29 cellular contexts compared by ENCODE assay signal in the genomic region with DNA sequence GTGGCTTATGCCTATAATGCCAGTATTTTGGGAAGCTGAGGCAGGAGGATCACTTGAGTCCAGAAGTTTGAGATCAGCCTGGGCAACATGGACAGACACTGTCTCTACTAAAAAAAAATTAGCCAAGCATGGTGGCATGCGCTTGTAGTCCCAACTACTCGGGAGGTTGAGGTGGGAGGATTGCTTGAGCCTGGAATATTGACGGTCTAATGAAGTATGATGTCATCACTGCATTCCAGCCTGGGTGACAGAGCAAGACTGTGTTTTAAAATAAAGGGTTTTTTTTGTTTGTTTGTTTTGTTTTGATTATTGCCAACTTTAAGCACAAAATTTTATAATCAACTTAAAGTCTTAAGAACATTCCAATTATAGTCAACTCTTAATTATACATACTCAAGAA. TPM values are rescaled to one million over a fixed set of nuclear protein-coding genes. Genes with fewer than 3 reads are reported as not detected.
A peak's percentile ranks its signal among the peaks of the same experiment; 100 is the strongest.
DNase-seq lines count a peak whose midpoint lies in the region; ATAC-seq, FAIRE-seq and TF ChIP-seq lines count a peak whose summit lies in the region.
"Had no signal": no experiment of that assay in that cellular context is flagged by ENCODE, and none has a peak within 500 bp of the region (broad histone marks: within the 10 kb centered on the region; RNA-seq: fewer than 3 reads in every experiment).

No MANE protein-coding gene starts in this region.

- in situ Hi-C loops in HepG2 (cut with HindIII; ENCODE audit: extremely low pct_ligation_motif_present, low pct_unique_long_range_greater_than_20kb) = no loop called here

- TF ChIP-seq POLR2A in HepG2 (IDR thresholded peaks at IDR 0.05; ENCODE audit: insufficient read depth in 1 of 2, low read depth in 2 of 2, low read length in 2 of 2) = no peak
- no peak for TF ChIP-seq POLR2A in right lobe of liver (IDR thresholded peaks at IDR 0.05)
- no peak for TF ChIP-seq POLR2A in esophagus muscularis mucosa (IDR thresholded peaks at IDR 0.05; ENCODE audit: low read depth)

- 91% methylated on average over 3 of the region's 3 CpGs for WGBS in HepG2 (ENCODE audit: low lambda C conversion rate)
- WGBS in right lobe of liver (ENCODE audit: insufficient coverage, low coverage, low lambda C conversion rate, missing lambda C conversion rate) = 90% methylated on average over 3 of the region's 3 CpGs
- 89% methylated on average over 3 of the region's 3 CpGs for WGBS in esophagus muscularis mucosa

- no peaks in the 10 kb centered on the region for H3K27me3 ChIP-seq in HepG2 (ENCODE audit: control insufficient read depth in 1 of 2, insufficient read depth in 2 of 2, low read length in 2 of 2)
- no peaks in the 10 kb centered on the region for H3K27me3 ChIP-seq in right lobe of liver
- no peaks in the 10 kb centered on the region for H3K27me3 ChIP-seq in esophagus muscularis mucosa
- no peaks in the 10 kb centered on the region for H3K27me3 ChIP-seq in skeletal muscle tissue (ENCODE audit: control insufficient read depth in 3 of 3, insufficient read depth in 3 of 3, low read length in 3 of 3)
- H3K27me3 ChIP-seq: dorsolateral prefrontal cortex, left lung, transverse colon had no signal

- TF ChIP-seq CTCF in HepG2 (CRISPR knock-in tag; IDR thresholded peaks at IDR 0.05) (no peak), right lobe of liver (IDR thresholded peaks at IDR 0.05) (no peak), WTC11 (IDR thresholded peaks at IDR 0.05) (no peak), esophagus muscularis mucosa (IDR thresholded peaks at IDR 0.05) (no peak)

- H4K20me1 ChIP-seq in HepG2 (ENCODE audit: insufficient read depth, low read length) = no peaks in the 10 kb centered on the region

- no peak for FAIRE-seq in HepG2 (lab: Jason Lieb, UNC)
- FAIRE-seq: G401.6 had no signal

- peak overlapping the region; percentile 67; the same call in 1 of the 2 replicates for H3K27ac Mint-ChIP-seq in WTC11
- H3K27ac Mint-ChIP-seq: activated CD8-positive, alpha-beta T cell treated with anti-CD3 and anti-CD28 coated beads for 36 hours; activated T-helper 2 cell treated with anti-CD3 and anti-CD28 coated beads, Interferon-gamma antibody, Interleukin-2, Interleukin-4, amounts not matched to agents 10 μg/mL and 5 μg/mL and 100 μg/mL, durations not matched to agents 14 hours and 24 hours and 36 hours had no signal

- H3K9me3 Mint-ChIP-seq in WTC11 = peaks cover 17% of the 10 kb centered on the region
- H3K9me3 Mint-ChIP-seq: activated CD8-positive, alpha-beta T cell treated with anti-CD3 and anti-CD28 coated beads for 36 hours; activated T-helper 2 cell treated with anti-CD3 and anti-CD28 coated beads, Interferon-gamma antibody, Interleukin-2, Interleukin-4, amounts not matched to agents 10 μg/mL and 5 μg/mL and 100 μg/mL, durations not matched to agents 14 hours and 24 hours and 36 hours had no signal

- H3K27me3 Mint-ChIP-seq in WTC11 (ENCODE audit: low read depth) = no peaks in the 10 kb centered on the region
- H3K27me3 Mint-ChIP-seq: activated CD8-positive, alpha-beta T cell treated with anti-CD3 and anti-CD28 coated beads for 36 hours had no signal

- no peak for TF ChIP-seq RAD21 in HepG2 (CRISPR knock-in tag; IDR thresholded peaks at IDR 0.05)

- TF ChIP-seq EP300 in HepG2 (IDR thresholded peaks at IDR 0.05; ENCODE audit: low read depth in 2 of 2, low read length in 2 of 2) (no peak), HepG2 (CRISPR knock-in tag; IDR thresholded peaks at IDR 0.05; ENCODE audit: borderline replicate concordance) (no peak), esophagus muscularis mucosa (IDR thresholded peaks at IDR 0.05) (no peak)

- H3K4me3 ChIP-seq in HepG2 (replicated peaks in 1 of 3; ENCODE audit: insufficient read depth in 1 of 3, low read depth in 2 of 3, low read length in 3 of 3) = no peak overlapping the region
- no peak overlapping the region for H3K4me3 ChIP-seq in right lobe of liver
- no peak overlapping the region for H3K4me3 ChIP-seq in esophagus muscularis mucosa
- H3K4me3 ChIP-seq in skeletal muscle tissue (ENCODE audit: low read length in 3 of 3) = no peak overlapping the region
- H3K4me3 ChIP-seq: dorsolateral prefrontal cortex, left lung, transverse colon had no signal

- CTCF ChIA-PET in HepG2 (lab: Yijun Ruan, JAX; ENCODE audit: low intra/inter-chr PET ratio, low total read pairs) (no interaction called here), WTC11 (lab: Charles Lee) (no interaction called here)

- H3K4me1 ChIP-seq in HepG2 (ENCODE audit: insufficient read depth, low read length) (peaks cover 51% of the 10 kb centered on the region), right lobe of liver (peaks cover 0 to 39% (median 5%) of the 10 kb centered on the region in 4 donors), esophagus muscularis mucosa (peaks cover 32 to 86% (median 74%) of the 10 kb centered on the region in 4 donors), skeletal muscle tissue (ENCODE audit: control insufficient read depth in 3 of 3, insufficient read depth in 3 of 3, low read length in 3 of 3) (peaks cover 0 to 4% (median 0%) of the 10 kb centered on the region in 3 donors)

- no TSS peak for BruUV-seq in HepG2 (replicated peaks; lab: Mats Ljungman, UMichigan)

- peaks cover 0 to 3% of the 10 kb centered on the region in 2 experiments; a peak in 1 of 5 replicates for H3K36me3 ChIP-seq in HepG2 (replicated peaks in 1 of 2; ENCODE audit: control insufficient read depth in 1 of 2, insufficient read depth in 2 of 2, low read length in 2 of 2)
- H3K36me3 ChIP-seq in right lobe of liver = peaks cover 2 to 4% (median 3%) of the 10 kb centered on the region in 4 donors
- peaks cover 0 to 14% (median 5%) of the 10 kb centered on the region in 4 donors for H3K36me3 ChIP-seq in esophagus muscularis mucosa
- H3K36me3 ChIP-seq in skeletal muscle tissue (ENCODE audit: control insufficient read depth in 3 of 3, insufficient read depth in 3 of 3, low read length in 3 of 3) = peaks cover 0 to under 1% (median 0%) of the 10 kb centered on the region in 3 donors

- H3K27ac ChIP-seq in HepG2 (ENCODE audit: extremely low read length, insufficient read depth, low read length) (no peak overlapping the region), right lobe of liver (no peak overlapping the region), esophagus muscularis mucosa (replicated peaks in 1 of 4) (peak overlapping the region; percentile 25 to 64 (median 58)), skeletal muscle tissue (ENCODE audit: low read depth, low read length) (peak overlapping the region; percentile 56)

- H3K4me2 ChIP-seq in HepG2 (ENCODE audit: low read depth, low read length) = no peak overlapping the region

- H3K9me3 ChIP-seq in HepG2 (ENCODE audit: low read length) (no peaks in the 10 kb centered on the region), right lobe of liver (no peaks in the 10 kb centered on the region), esophagus muscularis mucosa (no peaks in the 10 kb centered on the region), skeletal muscle tissue (ENCODE audit: control insufficient read depth in 3 of 3, low read length in 3 of 3) (no peaks in the 10 kb centered on the region)
- H3K9me3 ChIP-seq: left lung, transverse colon had no signal

- no peak overlapping the region for H3K4me3 Mint-ChIP-seq in WTC11
- H3K4me3 Mint-ChIP-seq: activated CD8-positive, alpha-beta T cell treated with anti-CD3 and anti-CD28 coated beads for 36 hours had no signal

- peaks cover 48% of the 10 kb centered on the region for H3K79me2 ChIP-seq in HepG2 (ENCODE audit: insufficient read depth, low read length)

- H3K4me1 Mint-ChIP-seq in WTC11 = peaks cover 61% of the 10 kb centered on the region

- H3K9ac ChIP-seq in HepG2 (ENCODE audit: insufficient read depth, low read depth, low read length) (no peak overlapping the region), skeletal muscle tissue (ENCODE audit: low read depth in 1 of 3, low read length in 3 of 3) (no peak overlapping the region)

- no peak for DNase-seq in HepG2 (ENCODE audit: low spot score)
- no peak for DNase-seq in right lobe of liver
- no peak for DNase-seq in WTC11 (ENCODE audit: low spot score)
- DNase-seq in esophagus muscularis mucosa (ENCODE audit: extremely low spot score) = no peak
- DNase-seq in NCI-H2227 (lab: John Stamatoyannopoulos, UW; ENCODE audit: unreplicated experiment) = no peak
- no peak for DNase-seq in SKM-1 treated with dmso at 0.1 percent for 144 hours (lab: John Stamatoyannopoulos, UW; ENCODE audit: unreplicated experiment)
- DNase-seq: ACHN; activated CD8-positive, alpha-beta T cell treated with anti-CD3 and anti-CD28 coated beads for 36 hours; activated naive CD4-positive, alpha-beta T cell treated with anti-CD3 and anti-CD28 coated beads, Interleukin-2, amount 50 U/mL, for 16 hours; aorta; central memory CD4-positive, alpha-beta T cell; dorsolateral prefrontal cortex; left lung; mesenchymal stem cell; NCI-H1436 treated with DMSO at 0.1 percent for 48 hours; NCI-H2081 treated with DMSO at 0.1 percent for 48 hours; NCI-H226; NCI-H69; PC-3; stimulated activated CD4-positive, alpha-beta T cell treated with anti-CD3 and anti-CD28 coated beads, Interleukin-2, amount 100 ng/mL, for 48 hours; T-helper 2 cell; transverse colon had no signal

- intact Hi-C loops in HepG2 (cut with micrococcal nuclease; ENCODE audit: unreplicated experiment) (no loop called here), right lobe of liver (cut with DNase I) (no loop called here), esophagus muscularis mucosa (cut with DNase I) (no loop called here)

- ATAC-seq in HepG2 (no peak), right lobe of liver (no peak), WTC11 (no peak), GM19455 (IDR thresholded peaks at IDR 0.05; ENCODE audit: unreplicated experiment) (no peak)
- ATAC-seq: activated CD4-positive, CD25-positive, alpha-beta regulatory T cell treated with anti-CD3 and anti-CD28 coated beads, Interleukin-2, amount 50 U/mL, for 24 hours; activated CD8-positive, alpha-beta T cell treated with anti-CD3 and anti-CD28 coated beads for 36 hours; HCT116; left lung; PC-3; SK-N-SH treated with all-trans-retinoic acid at 6 μM for 48 hours had no signal

- POLR2A ChIA-PET in HepG2 (lab: Yijun Ruan, JAX) = no interaction called here
- POLR2A ChIA-PET in WTC11 (lab: Charles Lee) = no interaction called here

- H3K36me3 Mint-ChIP-seq in WTC11 = peaks cover 39% of the 10 kb centered on the region

- H2AFZ ChIP-seq in HepG2 (ENCODE audit: low read length) = no peak overlapping the region

RNA-seq across cellular contexts. Expression of gene PLSCR1, which starts 6.8 kb away (rescaled TPM):
- total RNA-seq in HepG2 (2016; rRNA removed; fragmentation: Illumina TruSeq; extraction: Trizol) (34.1 and 44.3 TPM in 2 replicates), right lobe of liver (10 to 100 TPM; 15.1 to 83.8 (median 44.9) TPM), WTC11 (2021) (44.4 to 58.1 TPM (median 48.1 TPM) in 3 replicates), esophagus muscularis mucosa (100 to 1,000 TPM in 1 of 4 donors, 10 to 100 TPM in 3; 40.7 to 221 (median 58.2) TPM), skeletal muscle tissue (12.0 TPM)
- 8.3 and 8.7 TPM in 2 replicates for total RNA-seq in HepG2 (2016; cell fraction: cytosol; rRNA removed; fragmentation: Illumina TruSeq; extraction: Trizol; ENCODE audit: low read depth)
- total RNA-seq in HepG2 (2016; cell fraction: insoluble cytoplasmic fraction; rRNA removed; fragmentation: Illumina TruSeq; extraction: Trizol) = 31.6 and 41.7 TPM in 2 replicates
- total RNA-seq in HepG2 (2016; cell fraction: membrane; rRNA removed; fragmentation: Illumina TruSeq; extraction: Trizol) = 13.6 and 15.2 TPM in 2 replicates
- 28.8 and 32.0 TPM in 2 replicates for total RNA-seq in HepG2 (2016; cell fraction: nucleus; rRNA removed; fragmentation: Illumina TruSeq; extraction: Trizol)
- 25.0 and 33.8 TPM in 2 replicates for polyA plus RNA-seq in HepG2 (2011; rRNA removed)
- polyA plus RNA-seq in HepG2 (2011; cell fraction: cytosol; rRNA removed) = 27.9 and 28.3 TPM in 2 replicates
- polyA plus RNA-seq in HepG2 (2011; cell fraction: nucleus; rRNA removed) = 27.5 and 28.3 TPM in 2 replicates
- polyA plus RNA-seq in HepG2 (2012) = 28.5 and 29.8 TPM in 2 replicates
- 3.7 and 4.0 TPM in 2 replicates for polyA plus RNA-seq in HepG2 (2016; cell fraction: cytosol; fragmentation: Illumina TruSeq; extraction: Trizol; ENCODE audit: low read depth)
- 43.4 and 44.5 TPM in 2 replicates for polyA plus RNA-seq in HepG2 (2016; cell fraction: insoluble cytoplasmic fraction; fragmentation: Illumina TruSeq; extraction: Trizol; ENCODE audit: low read depth)
- polyA plus RNA-seq in HepG2 (2016; cell fraction: membrane; fragmentation: Illumina TruSeq; extraction: Trizol; ENCODE audit: low read depth) = 7.9 and 8.7 TPM in 2 replicates
- 26.5 and 28.3 TPM in 2 replicates for polyA plus RNA-seq in HepG2 (2016; cell fraction: nucleus; fragmentation: Illumina TruSeq; extraction: Trizol; ENCODE audit: insufficient read depth, low read depth)
- polyA minus RNA-seq in HepG2 (2011; rRNA and poly(A)+ RNA removed; ENCODE audit: low replicate concordance) = 19.7 and 37.7 TPM in 2 replicates
- 18.0 and 20.0 TPM in 2 replicates for polyA minus RNA-seq in HepG2 (2011; cell fraction: cytosol; rRNA and poly(A)+ RNA removed)
- 134 and 140 TPM in 2 replicates for polyA minus RNA-seq in HepG2 (2011; cell fraction: nucleus; rRNA and poly(A)+ RNA removed)

Comparison
In these comparisons a context has a peak if more than half of its experiments do, and no peak if none do; other contexts are left out.
1. H3K27ac ChIP-seq: peak in esophagus muscularis mucosa (4 of 4) and skeletal muscle tissue (single experiment); none in HepG2 (single experiment) and right lobe of liver (0 of 3).